In genomic region chr11:46952553-46952952, GRCh38 we compare ENCODE assay signal across 19 cellular contexts. TPM values are rescaled to one million over a fixed set of nuclear protein-coding genes. Genes with fewer than 3 reads are reported as not detected.
A peak's percentile ranks its signal among the peaks of the same experiment; 100 is the strongest.
DNase-seq lines count a peak whose midpoint lies in the region; ATAC-seq, FAIRE-seq and TF ChIP-seq lines count a peak whose summit lies in the region.
"Had no signal": no experiment of that assay in that cellular context is flagged by ENCODE, and none has a peak within 500 bp of the region (broad histone marks: within the 10 kb centered on the region; RNA-seq: fewer than 3 reads in every experiment).

No MANE protein-coding gene starts in this region.

- POLR2A ChIA-PET in K562 (lab: Yijun Ruan, JAX) = interaction anchor here (1.4 kb wide), 1 partner anchor 10 kb away, joined by 4 read pairs; no protein-coding TSS in a partner anchor

- H3K9me1 ChIP-seq in K562 (ENCODE audit: control insufficient read depth, insufficient read depth, low read length) = no peaks in the 10 kb centered on the region

- WGBS in K562 (ENCODE audit: insufficient coverage, low coverage, missing lambda C conversion rate) = 51% methylated on average over 2 of the region's 2 CpGs
- WGBS in psoas muscle, 3 donors = 74 to 89% (median 82%) methylated on average over 2 of the region's 2 CpGs

- no peaks in the 10 kb centered on the region for H3K36me3 Mint-ChIP-seq in activated naive CD4-positive, alpha-beta T cell treated with anti-CD3 and anti-CD28 coated beads, Interleukin-2, amount 50 U/mL, for 72 hours

- H2AFZ ChIP-seq in K562 (ENCODE audit: low read depth, low read length) = peak overlapping the region; percentile 15; the same call in 1 of the 2 replicates
- H2AFZ ChIP-seq: GM23248 had no signal

- no peaks in the 10 kb centered on the region for H4K20me1 ChIP-seq in K562 (replicated peaks; ENCODE audit: control insufficient read depth, insufficient read depth, low read length)
- H4K20me1 ChIP-seq: BLaER1 had no signal

- intact Hi-C loops in K562 (cut with micrococcal nuclease) (no loop called here), psoas muscle (cut with DNase I) (no loop called here)

- H3K36me3 ChIP-seq in K562 (ENCODE audit: control insufficient read depth, insufficient read depth, low read length) = no peaks in the 10 kb centered on the region
- no peaks in the 10 kb centered on the region for H3K36me3 ChIP-seq in psoas muscle (ENCODE audit: insufficient read depth in 1 of 2, low read depth in 1 of 2)

- TF ChIP-seq POLR2A in K562 (conservative IDR thresholded peaks at IDR 0.05) = no peak

- TF ChIP-seq EP300 in K562 (IDR thresholded peaks at IDR 0.05; ENCODE audit: low read length) = no peak

- peak; percentile 23 for FAIRE-seq in K562 (lab: Jason Lieb, UNC)
- FAIRE-seq: RCC 7860 had no signal

- no peak for TF ChIP-seq CTCF in K562 (IDR thresholded peaks at IDR 0.05 in 2 of 3, conservative IDR thresholded peaks at IDR 0.05 in 1 of 3; ENCODE audit: insufficient read depth in 2 of 3, low read depth in 1 of 3, low read length in 3 of 3)
- TF ChIP-seq CTCF in psoas muscle (IDR thresholded peaks at IDR 0.05) = no peak

- no peak for TF ChIP-seq RAD21 in K562 (CRISPR knock-in tag; conservative IDR thresholded peaks at IDR 0.05 in 1 of 2, IDR thresholded peaks at IDR 0.05 in 1 of 2)

- H3K4me2 ChIP-seq in K562 (ENCODE audit: insufficient read depth, low read length) = no peak overlapping the region
- H3K4me2 ChIP-seq: BLaER1 had no signal

- in situ Hi-C loops in K562 (cut with MboI) = no loop called here

- H3K9me3 ChIP-seq in K562 (replicated peaks; ENCODE audit: control insufficient read depth, insufficient read depth, low read depth, low read length) = no peaks in the 10 kb centered on the region
- H3K9me3 ChIP-seq in psoas muscle = no peaks in the 10 kb centered on the region
- H3K9me3 ChIP-seq: BLaER1 had no signal

- H3K9ac ChIP-seq in K562 (ENCODE audit: insufficient read depth in 1 of 2, low read depth in 2 of 2, low read length in 2 of 2) = no peak overlapping the region
- H3K9ac ChIP-seq: BLaER1, GM23248 had no signal

- no peaks in the 10 kb centered on the region for H3K27me3 ChIP-seq in K562 (ENCODE audit: control insufficient read depth in 2 of 2, insufficient read depth in 2 of 2, low read length in 2 of 2)
- no peaks in the 10 kb centered on the region for H3K27me3 ChIP-seq in psoas muscle (ENCODE audit: insufficient read depth in 3 of 3, low read length in 2 of 3)
- H3K27me3 ChIP-seq: BLaER1 had no signal

- no peak overlapping the region for H3K27ac ChIP-seq in K562 (ENCODE audit: extremely low read depth, low read depth, low read length)
- H3K27ac ChIP-seq in psoas muscle = no peak overlapping the region
- H3K27ac ChIP-seq: 22Rv1, BLaER1, GM23248 had no signal

- H3K4me3 ChIP-seq in K562 (no peak overlapping the region), psoas muscle (no peak overlapping the region)
- H3K4me3 ChIP-seq: BLaER1, GM23248 had no signal

- H3K4me1 ChIP-seq in K562 (replicated peaks in 1 of 2; ENCODE audit: control insufficient read depth in 2 of 2, insufficient read depth in 2 of 2, low read length in 2 of 2) (no peaks in the 10 kb centered on the region; a peak in 1 of 5 replicates), psoas muscle (no peaks in the 10 kb centered on the region)
- H3K4me1 ChIP-seq: BLaER1 had no signal

- peak overlapping the region; percentile 0 to 69 for H3K27ac Mint-ChIP-seq in activated naive CD4-positive, alpha-beta T cell treated with anti-CD3 and anti-CD28 coated beads, Interleukin-2, amount 50 U/mL, for 72 hours
- H3K27ac Mint-ChIP-seq: HFFc6 had no signal

- DNase-seq in NOMO-1 treated with DMSO at 0.1 percent for 48 hours (lab: John Stamatoyannopoulos, UW; ENCODE audit: unreplicated experiment) = peak; percentile 9
- DNase-seq in NOMO-1 treated with dmso at 0.1 percent for 144 hours (lab: John Stamatoyannopoulos, UW; ENCODE audit: unreplicated experiment) = no peak
- no peak for DNase-seq in activated naive CD4-positive, alpha-beta T cell treated with anti-CD3 and anti-CD28 coated beads, Interleukin-2, amount 50 U/mL, for 72 hours (ENCODE audit: low spot score in 2 of 2)
- DNase-seq in activated naive CD4-positive, alpha-beta T cell treated with anti-CD3 and anti-CD28 coated beads, Interleukin-2, amount 50 U/mL, for 16 hours = no peak
- no peak for DNase-seq in K562 (ENCODE audit: extremely low read depth in 1 of 4, low spot score in 3 of 4)
- DNase-seq in psoas muscle = no peak
- no peak for DNase-seq in NCI-H2081 treated with DMSO at 0.1 percent for 48 hours (lab: John Stamatoyannopoulos, UW)
- no peak for DNase-seq in activated gamma-delta T cell (lab: John Stamatoyannopoulos, UW)
- DNase-seq: DMS 273 treated with DMSO at 0.1 percent for 48 hours, GM23248, HFFc6, Karpas-422, NCI-H1105 treated with DMSO at 0.1 percent for 48 hours, NCI-H187, NCI-H2171, SHP77 treated with DMSO at 0.1 percent for 48 hours had no signal

- BruUV-seq in K562 (replicated peaks; lab: Mats Ljungman, UMichigan) = no TSS peak

- H3K9me3 Mint-ChIP-seq in activated naive CD4-positive, alpha-beta T cell treated with anti-CD3 and anti-CD28 coated beads, Interleukin-2, amount 50 U/mL, for 72 hours = no peaks in the 10 kb centered on the region
- H3K9me3 Mint-ChIP-seq: HFFc6 had no signal

- H3K79me2 ChIP-seq in K562 (ENCODE audit: control insufficient read depth, insufficient read depth, low read length) = no peaks in the 10 kb centered on the region

- CTCF ChIA-PET in K562 (lab: Yijun Ruan, JAX; ENCODE audit: low intra/inter-chr PET ratio) = no interaction called here

- no peak for ATAC-seq in activated naive CD4-positive, alpha-beta T cell treated with anti-CD3 and anti-CD28 coated beads, Interleukin-2, amount 50 U/mL, for 72 hours
- ATAC-seq in K562 (no peak), psoas muscle (no peak)

TF ChIP-seq in K562, 482 proteins besides CTCF, POLR2A, EP300 and RAD21 (continues in another document):
- TF ChIP-seq, protein P1, sequence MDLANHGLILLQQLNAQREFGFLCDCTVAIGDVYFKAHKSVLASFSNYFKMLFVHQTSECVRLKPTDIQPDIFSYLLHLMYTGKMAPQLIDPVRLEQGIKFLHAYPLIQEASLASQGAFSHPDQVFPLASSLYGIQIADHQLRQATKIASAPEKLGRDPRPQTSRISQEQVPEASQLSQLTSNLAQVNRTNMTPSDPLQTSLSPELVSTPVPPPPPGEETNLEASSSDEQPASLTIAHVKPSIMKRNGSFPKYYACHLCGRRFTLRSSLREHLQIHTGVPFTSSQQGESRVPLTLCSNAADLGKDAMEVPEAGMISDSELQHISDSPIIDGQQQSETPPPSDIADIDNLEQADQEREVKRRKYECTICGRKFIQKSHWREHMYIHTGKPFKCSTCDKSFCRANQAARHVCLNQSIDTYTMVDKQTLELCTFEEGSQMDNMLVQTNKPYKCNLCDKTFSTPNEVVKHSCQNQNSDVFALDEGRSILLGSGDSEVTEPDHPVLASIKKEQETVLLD (IDR thresholded peaks at IDR 0.05) = no peak
- TF ChIP-seq ZFPM2 (CRISPR knock-in tag; IDR thresholded peaks at IDR 0.05) (no peak), SMAD1 (IDR thresholded peaks at IDR 0.05; ENCODE audit: low read depth, low read length, partially characterized antibody) (no peak), DNMT1 (IDR thresholded peaks at IDR 0.05) (no peak)

RNA-seq across cellular contexts. Expression of gene CSTPP1, which starts 16.0 kb away (rescaled TPM):
- total RNA-seq in activated naive CD4-positive, alpha-beta T cell treated with anti-CD3 and anti-CD28 coated beads, Interleukin-2, amount 50 U/mL, for 72 hours = 10 to 100 TPM; 12.5 to 29.2 TPM
- total RNA-seq in K562 (2011; cell fraction: chromatin; rRNA removed; ENCODE audit: low replicate concordance) = 37.5 and 39.3 TPM in 2 replicates
- 20.5 and 22.9 TPM in 2 replicates for total RNA-seq in K562 (2011; cell fraction: nucleolus; rRNA removed)
- total RNA-seq in K562 (2011; cell fraction: nucleoplasm; rRNA removed) = 30.4 and 49.0 TPM in 2 replicates
- total RNA-seq in K562 (2014; rRNA removed) = 9.4 and 11.9 TPM in 2 replicates
- 7.7 and 8.4 TPM in 2 replicates for total RNA-seq in K562 (2014; rRNA removed; fragmentation: Illumina TruSeq; extraction: Trizol)
- total RNA-seq in K562 (2015; rRNA removed; fragmentation: Illumina TruSeq; extraction: Trizol) = 9.0 and 10.9 TPM in 2 replicates
- 10.8 and 12.1 TPM in 2 replicates for total RNA-seq in K562 (2021)
- 8.6 and 12.5 TPM in 2 replicates for polyA plus RNA-seq in K562 (2011; rRNA removed)
- polyA plus RNA-seq in K562 (2011; cell fraction: cytosol; rRNA removed) = 14.4 and 14.6 TPM in 2 replicates
- polyA plus RNA-seq in K562 (2011; cell fraction: nucleus; rRNA removed) = 14.0 and 18.0 TPM in 2 replicates
- 16.2 and 20.3 TPM in 2 replicates for polyA plus RNA-seq in K562 (2012)
- polyA plus RNA-seq in K562 (2014; fragmentation: Illumina TruSeq; extraction: Trizol) = 16.6 and 17.8 TPM in 2 replicates
- polyA plus RNA-seq in K562 (2014; fragmentation: Nextera tagmentation; extraction: Ambion mirVana) = 1 to 10 TPM; 6.5 to 7.6 TPM
- 9.2 and 10.3 TPM in 2 replicates for polyA plus RNA-seq in K562 (2014; rRNA removed)
- 12.2 and 12.3 TPM in 2 replicates for polyA minus RNA-seq in K562 (2011; rRNA and poly(A)+ RNA removed)
- 11.0 and 12.8 TPM in 2 replicates for polyA minus RNA-seq in K562 (2011; cell fraction: cytosol; rRNA and poly(A)+ RNA removed)
- 10.1 and 14.7 TPM in 2 replicates for polyA minus RNA-seq in K562 (2011; cell fraction: nucleus; rRNA and poly(A)+ RNA removed)
- total RNA-seq in psoas muscle = 1 to 10 TPM; 6.1 to 10.0 (median 7.7) TPM
- polyA plus RNA-seq in psoas muscle = 1 to 10 TPM; 5.1 to 8.2 (median 6.6) TPM

RNA-seq across cellular contexts. Expression of gene LRP4, which starts 34.2 kb away (rescaled TPM):
- under 1 TPM in 1 of 2 donors, not detected in 1; 0.18 TPM for total RNA-seq in activated naive CD4-positive, alpha-beta T cell treated with anti-CD3 and anti-CD28 coated beads, Interleukin-2, amount 50 U/mL, for 72 hours
- 1.4 and 1.5 TPM in 2 replicates for total RNA-seq in K562 (2011; cell fraction: chromatin; rRNA removed; ENCODE audit: low replicate concordance)
- 0.79 and 1.2 TPM in 2 replicates for total RNA-seq in K562 (2011; cell fraction: nucleolus; rRNA removed)
- total RNA-seq in K562 (2011; cell fraction: nucleoplasm; rRNA removed) = 0.66 and 1.8 TPM in 2 replicates
- total RNA-seq in K562 (2014; rRNA removed) (0.09 and 0.16 TPM in 2 replicates), K562 (2014; rRNA removed; fragmentation: Illumina TruSeq; extraction: Trizol) (0.25 and 0.29 TPM in 2 replicates), K562 (2015; rRNA removed; fragmentation: Illumina TruSeq; extraction: Trizol) (0.07 TPM in 1 of 2 replicates, not detected in the other), K562 (2021) (0.35 and 0.60 TPM in 2 replicates), psoas muscle (10 to 100 TPM; 14.5 to 32.3 (median 24.7) TPM)
- polyA plus RNA-seq in K562 (2011; rRNA removed) (0.30 and 0.54 TPM in 2 replicates), K562 (2014; fragmentation: Illumina TruSeq; extraction: Trizol) (0.30 and 0.32 TPM in 2 replicates), K562 (2014; fragmentation: Nextera tagmentation; extraction: Ambion mirVana) (under 1 TPM; 0.04 to 0.10 TPM), K562 (2014; rRNA removed) (0.04 and 0.19 TPM in 2 replicates), psoas muscle (1 to 10 TPM; 5.4 to 8.0 (median 5.6) TPM)
- 0.21 and 0.34 TPM in 2 replicates for polyA plus RNA-seq in K562 (2011; cell fraction: cytosol; rRNA removed)
- polyA plus RNA-seq in K562 (2011; cell fraction: nucleus; rRNA removed) = 0.87 and 1.3 TPM in 2 replicates
- 0.08 and 0.22 TPM in 2 replicates for polyA plus RNA-seq in K562 (2012)
- polyA minus RNA-seq in K562 (2011; rRNA and poly(A)+ RNA removed) = 0.46 and 0.72 TPM in 2 replicates
- polyA minus RNA-seq in K562 (2011; cell fraction: cytosol; rRNA and poly(A)+ RNA removed) = 1.0 and 1.7 TPM in 2 replicates
- polyA minus RNA-seq in K562 (2011; cell fraction: nucleus; rRNA and poly(A)+ RNA removed) = 0.78 and 1.1 TPM in 2 replicates

Comparison
In these comparisons a context has a peak if more than half of its experiments do, and no peak if none do; other contexts are left out.
1. RNA of gene LRP4, which starts 34.2 kb away (total RNA-seq): 14.5 to 32.3 TPM in psoas muscle; 0.07 to 1.8 TPM in K562 and 0.18 TPM in activated naive CD4-positive, alpha-beta T cell treated with anti-CD3 and anti-CD28 coated beads, Interleukin-2, amount 50 U/mL, for 72 hours; every median in the first group is over 4 times any median in the second.